Comparison of ENCODE assay signal across 14 cellular contexts in the genomic region with DNA sequence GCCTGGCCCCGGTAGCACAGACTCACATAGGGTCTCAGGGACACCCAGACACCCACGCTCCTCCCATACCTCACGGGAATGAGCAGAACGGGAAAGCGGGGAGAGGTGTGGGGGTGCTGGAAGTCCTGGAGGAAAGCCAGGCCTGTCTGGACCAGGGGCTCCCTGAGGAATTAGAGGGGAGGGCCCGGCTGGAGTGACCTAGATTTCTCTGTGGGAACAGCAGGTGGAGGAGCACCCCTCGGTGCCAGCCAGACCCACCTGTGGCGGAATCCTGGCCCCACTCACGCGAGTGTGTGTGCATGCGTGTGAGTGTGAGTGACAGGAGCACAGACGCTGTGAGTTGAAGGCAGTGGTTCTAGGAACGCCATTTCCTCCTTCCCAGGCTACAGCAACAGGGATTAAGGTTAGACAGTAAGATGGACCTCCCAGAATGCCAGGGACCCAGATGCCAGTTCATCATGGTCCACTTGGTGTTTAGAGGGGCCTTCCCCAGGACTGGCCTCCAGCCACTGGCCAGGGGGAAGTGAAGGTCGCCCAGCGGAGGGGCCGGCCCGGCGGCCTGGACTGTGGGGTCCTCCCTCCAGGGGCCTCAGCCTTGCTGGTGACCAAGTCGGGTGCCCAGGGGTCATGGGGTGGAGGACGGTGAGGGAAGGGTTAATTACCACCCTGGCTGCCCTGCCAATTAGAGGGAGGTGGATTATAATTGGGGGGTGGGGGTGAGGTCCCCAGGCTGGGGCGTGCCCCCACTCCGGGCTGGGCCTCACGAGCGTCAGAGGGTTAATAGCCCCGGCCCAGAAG. TPM values are rescaled to one million over a fixed set of nuclear protein-coding genes. Genes with fewer than 3 reads are reported as not detected.
DNase-seq lines count a peak whose midpoint lies in the region; ATAC-seq and TF ChIP-seq lines count a peak whose summit lies in the region.
"Had no signal": no experiment of that assay in that cellular context is flagged by ENCODE, and none has a peak within 500 bp of the region (broad histone marks: within the 10 kb centered on the region; RNA-seq: fewer than 3 reads in every experiment).

No MANE protein-coding gene starts in this region.

- WGBS in mammary epithelial cell (ENCODE audit: low coverage, missing lambda C conversion rate) = 31% methylated on average over 23 of the region's 25 CpGs
- 67 to 85% methylated on average over 24 to 25 of the region's 25 CpGs for WGBS in lung, 2 donors
- WGBS in thyroid gland, 2 donors = 62 to 68% methylated on average over 19 to 25 of the region's 25 CpGs

- peaks cover 4% of the 10 kb centered on the region for H4K20me1 ChIP-seq in mammary epithelial cell (ENCODE audit: insufficient read depth, low read length)

- no peaks in the 10 kb centered on the region for H3K27me3 Mint-ChIP-seq in activated naive CD8-positive, alpha-beta T cell treated with anti-CD3 and anti-CD28 coated beads, Interleukin-2, amount 50 U/mL, for 24 hours
- H3K27me3 Mint-ChIP-seq: activated naive CD8-positive, alpha-beta T cell treated with anti-CD3 and anti-CD28 coated beads for 36 hours had no signal

- intact Hi-C loops in mammary epithelial cell (cut with micrococcal nuclease) (loop anchor here (1.0 to 2.0 kb wide), 4 partner anchors 56 to 188 kb away; a partner anchor contains a TSS), thyroid gland (cut with DNase I) (no loop called here)

- peak overlapping the region; percentile 96 for H3K4me2 ChIP-seq in mammary epithelial cell (ENCODE audit: insufficient read depth, low read depth, low read length)

- H3K27ac Mint-ChIP-seq in activated naive CD8-positive, alpha-beta T cell treated with anti-CD3 and anti-CD28 coated beads, Interleukin-2, amount 50 U/mL, for 24 hours = no peak overlapping the region
- H3K27ac Mint-ChIP-seq: activated naive CD8-positive, alpha-beta T cell treated with anti-CD3 and anti-CD28 coated beads for 36 hours had no signal

- H3K27me3 ChIP-seq in HUES6 (ENCODE audit: control insufficient read depth, insufficient read depth, low read length) = no peaks in the 10 kb centered on the region
- no peaks in the 10 kb centered on the region for H3K27me3 ChIP-seq in mammary epithelial cell (ENCODE audit: insufficient read depth, low read length)
- no peaks in the 10 kb centered on the region for H3K27me3 ChIP-seq in lung (ENCODE audit: control insufficient read depth, insufficient read depth)
- H3K27me3 ChIP-seq in thyroid gland = no peaks in the 10 kb centered on the region

- no TSS peak for BruUV-seq in mammary epithelial cell (replicated peaks; lab: Mats Ljungman, UMichigan)

- H3K36me3 ChIP-seq in HUES6 (ENCODE audit: control insufficient read depth, insufficient read depth, low read length) (peaks cover 22% of the 10 kb centered on the region), mammary epithelial cell (ENCODE audit: insufficient read depth, low read length) (no peaks in the 10 kb centered on the region), lung (ENCODE audit: control insufficient read depth in 2 of 2, insufficient read depth in 2 of 2, low read length in 2 of 2) (peaks cover 0 to 10% of the 10 kb centered on the region in 2 donors), thyroid gland (no peaks in the 10 kb centered on the region)

- peak overlapping the region; percentile 72 for H3K4me3 ChIP-seq in HUES6 (ENCODE audit: low read depth, low read length)
- peak overlapping the region; percentile 51 to 75 (median 71) for H3K4me3 ChIP-seq in mammary epithelial cell (replicated peaks in 1 of 3; ENCODE audit: insufficient read depth in 1 of 3, low read depth in 2 of 3, low read length in 3 of 3)
- H3K4me3 ChIP-seq in lung = peak overlapping the region; percentile 12
- peak overlapping the region in 2 of 3 donors; percentile 14 to 52 for H3K4me3 ChIP-seq in thyroid gland (replicated peaks in 1 of 3)
- H3K4me3 ChIP-seq: GM23248 had no signal

- H3K9ac ChIP-seq in HUES6 (ENCODE audit: low read length) = peak overlapping the region; percentile 34
- H3K9ac ChIP-seq in mammary epithelial cell (ENCODE audit: insufficient read depth, low read length) = peak overlapping the region; percentile 79
- H3K9ac ChIP-seq: GM23248 had no signal

- no peaks in the 10 kb centered on the region for H3K36me3 Mint-ChIP-seq in activated naive CD8-positive, alpha-beta T cell treated with anti-CD3 and anti-CD28 coated beads, Interleukin-2, amount 50 U/mL, for 24 hours (ENCODE audit: low read depth)

- H3K27ac ChIP-seq in HUES6 (ENCODE audit: low read depth, low read length) (no peak overlapping the region), mammary epithelial cell (ENCODE audit: insufficient read depth, low read depth, low read length) (peak overlapping the region; percentile 62), lung (ENCODE audit: low read depth in 1 of 2, low read length in 1 of 2) (peak overlapping the region in 1 of 2 donors; percentile 33), thyroid gland (peak overlapping the region in 1 of 3 donors; percentile 12)
- H3K27ac ChIP-seq: GM23248 had no signal

- in situ Hi-C loops in mammary epithelial cell (cut with MboI; ENCODE audit: low sequenced_read_pairs in 2 of 2) = no loop called here

- no peaks in the 10 kb centered on the region for H3K4me1 Mint-ChIP-seq in activated naive CD8-positive, alpha-beta T cell treated with anti-CD3 and anti-CD28 coated beads, Interleukin-2, amount 50 U/mL, for 24 hours
- H3K4me1 Mint-ChIP-seq: activated naive CD8-positive, alpha-beta T cell treated with anti-CD3 and anti-CD28 coated beads for 36 hours had no signal

- CTCF ChIA-PET in mammary epithelial cell (lab: Charles Lee; ENCODE audit: low non-redundant PET) = no interaction called here

- no peak overlapping the region for H3K4me3 Mint-ChIP-seq in activated naive CD8-positive, alpha-beta T cell treated with anti-CD3 and anti-CD28 coated beads, Interleukin-2, amount 50 U/mL, for 24 hours
- H3K4me3 Mint-ChIP-seq: activated naive CD8-positive, alpha-beta T cell treated with anti-CD3 and anti-CD28 coated beads for 36 hours had no signal

- no peak for ATAC-seq in lung (ENCODE audit: insufficient read depth, low FRiP score)
- ATAC-seq in activated naive CD8-positive, alpha-beta T cell treated with anti-CD3 and anti-CD28 coated beads, Interleukin-2, amount 50 U/mL, for 24 hours = no peak
- ATAC-seq in HG02981 (IDR thresholded peaks at IDR 0.05; ENCODE audit: unreplicated experiment) = no peak

- no peak for TF ChIP-seq POLR2A in thyroid gland (IDR thresholded peaks at IDR 0.05)

- TF ChIP-seq CTCF in mammary epithelial cell (conservative IDR thresholded peaks at IDR 0.05 in 1 of 2, IDR thresholded peaks at IDR 0.05 in 1 of 2; ENCODE audit: extremely low read depth in 1 of 2, insufficient read depth in 1 of 2, low read depth in 1 of 2, low read length in 2 of 2) (no peak), lung (IDR thresholded peaks at IDR 0.05; ENCODE audit: control extremely low read depth, extremely low read depth) (no peak), thyroid gland (IDR thresholded peaks at IDR 0.05) (no peak)

- no peak for DNase-seq in mammary epithelial cell
- no peak for DNase-seq in lung (ENCODE audit: low spot score)
- no peak for DNase-seq in thyroid gland
- DNase-seq in HuH-7.5 (ENCODE audit: low spot score) = no peak
- DNase-seq in activated naive CD8-positive, alpha-beta T cell treated with anti-CD3 and anti-CD28 coated beads, Interleukin-2, amount 50 U/mL, for 24 hours = no peak
- DNase-seq: activated naive CD8-positive, alpha-beta T cell treated with anti-CD3 and anti-CD28 coated beads for 36 hours; COR-L47; left cardiac atrium; NCI-H1092; SHP77 had no signal

- no peaks in the 10 kb centered on the region for H3K9me3 Mint-ChIP-seq in activated naive CD8-positive, alpha-beta T cell treated with anti-CD3 and anti-CD28 coated beads, Interleukin-2, amount 50 U/mL, for 24 hours
- H3K9me3 Mint-ChIP-seq: activated naive CD8-positive, alpha-beta T cell treated with anti-CD3 and anti-CD28 coated beads for 36 hours had no signal

- dilution Hi-C loops in mammary epithelial cell (cut with HindIII; ENCODE audit: low sequenced_read_pairs) = no loop called here

- H3K9me3 ChIP-seq in HUES6 (ENCODE audit: control insufficient read depth, insufficient read depth, low read depth, low read length) (no peaks in the 10 kb centered on the region), mammary epithelial cell (replicated peaks; ENCODE audit: insufficient read depth, low read length) (no peaks in the 10 kb centered on the region), lung (ENCODE audit: control insufficient read depth in 2 of 2, insufficient read depth in 1 of 2, low read length in 1 of 2) (no peaks in the 10 kb centered on the region), thyroid gland (no peaks in the 10 kb centered on the region)

- H2AFZ ChIP-seq in mammary epithelial cell (ENCODE audit: low read depth, low read length) = no peak overlapping the region
- H2AFZ ChIP-seq: GM23248 had no signal

- H3K79me2 ChIP-seq in mammary epithelial cell (ENCODE audit: insufficient read depth, low read length) = peaks cover 84% of the 10 kb centered on the region

- peaks cover 22% of the 10 kb centered on the region for H3K4me1 ChIP-seq in HUES6 (ENCODE audit: control insufficient read depth, insufficient read depth, low read length)
- H3K4me1 ChIP-seq in mammary epithelial cell (ENCODE audit: insufficient read depth, low read length) = peaks cover 36% of the 10 kb centered on the region
- H3K4me1 ChIP-seq in lung (ENCODE audit: control insufficient read depth in 2 of 2, insufficient read depth in 2 of 2, low read length in 2 of 2) = peaks cover 0 to 11% of the 10 kb centered on the region in 2 donors
- H3K4me1 ChIP-seq in thyroid gland = peaks cover 26 to 29% of the 10 kb centered on the region in 2 donors

RNA-seq across cellular contexts. Expression of a gene that starts 1.0 kb away (rescaled TPM):
- total RNA-seq in mammary epithelial cell (100 to 1,000 TPM; 248 to 274 TPM), lung (10 to 100 TPM; 15.7 to 63.1 TPM), thyroid gland (10 to 100 TPM; 30.4 to 58.4 (median 46.9) TPM)
- polyA plus RNA-seq in mammary epithelial cell (149 TPM), lung (10 to 100 TPM; 33.8 to 46.8 TPM)
- 62.8 TPM for polyA minus RNA-seq in mammary epithelial cell
- total RNA-seq: activated naive CD8-positive, alpha-beta T cell treated with anti-CD3 and anti-CD28 coated beads for 36 hours; frontal cortex had no signal

RNA-seq across cellular contexts. Expression of a gene that starts 19.7 kb away (rescaled TPM):
- total RNA-seq in mammary epithelial cell (1 to 10 TPM; 1.8 to 5.4 TPM), lung (10 to 100 TPM; 25.7 to 87.3 TPM), thyroid gland (10 to 100 TPM; 46.0 to 69.6 (median 47.8) TPM)
- polyA plus RNA-seq in mammary epithelial cell (1.6 TPM), lung (100 to 1,000 TPM in 1 of 2 donors, 10 to 100 TPM in 1; 43.4 to 112 TPM)
- not detected for polyA minus RNA-seq in mammary epithelial cell

RNA-seq across cellular contexts. Expression of a gene that starts 25.8 kb away (rescaled TPM):
- 10 to 100 TPM in 1 of 2 donors, 1 to 10 TPM in 1; 1.5 to 16.2 TPM for total RNA-seq in mammary epithelial cell
- polyA plus RNA-seq in mammary epithelial cell = 7.6 TPM
- polyA minus RNA-seq in mammary epithelial cell = 5.0 TPM
- 1 to 10 TPM; 1.4 to 6.8 TPM for total RNA-seq in lung
- polyA plus RNA-seq in lung = 1 to 10 TPM; 2.1 to 4.6 TPM
- total RNA-seq in thyroid gland = 1 to 10 TPM in 1 of 4 donors, under 1 TPM in 1, not detected in 2; 0.98 to 1.2 TPM

RNA-seq across cellular contexts. Expression of a gene that starts 46.8 kb away (rescaled TPM):
- total RNA-seq in mammary epithelial cell (10 to 100 TPM; 11.3 to 31.2 TPM), lung (10 to 100 TPM in 1 of 2 donors, 1 to 10 TPM in 1; 5.8 to 17.6 TPM), thyroid gland (1 to 10 TPM; 3.7 to 6.4 (median 4.7) TPM)
- polyA plus RNA-seq in mammary epithelial cell (16.6 TPM), lung (10 to 100 TPM in 1 of 2 donors, 1 to 10 TPM in 1; 8.7 to 18.6 TPM)
- 12.6 TPM for polyA minus RNA-seq in mammary epithelial cell
- total RNA-seq: frontal cortex, GM23248 had no signal
- polyA plus RNA-seq: GM23248 had no signal

RNA-seq across cellular contexts. Expression of a gene that starts 55.0 kb away (rescaled TPM):
- total RNA-seq in mammary epithelial cell (10 to 100 TPM; 30.8 to 34.5 TPM), lung (10 to 100 TPM; 26.8 to 29.4 TPM), thyroid gland (10 to 100 TPM; 40.8 to 69.9 (median 41.7) TPM)
- polyA plus RNA-seq in mammary epithelial cell (32.6 TPM), lung (10 to 100 TPM; 20.4 to 36.5 TPM)
- polyA minus RNA-seq in mammary epithelial cell = 41.4 TPM

Comparison
In these comparisons a context has a peak if more than half of its experiments do, and no peak if none do; other contexts are left out.
1. H3K4me3 ChIP-seq: peak in every context shown above with its lines; median percentile 72 in HUES6; 71 in mammary epithelial cell; 33 in thyroid gland; 12 in lung.
2. RNA of a gene that starts 19.7 kb away (total RNA-seq): 25.7 to 87.3 TPM in lung and 46.0 to 69.6 TPM in thyroid gland; 1.8 to 5.4 TPM in mammary epithelial cell; every median in the first group is over 4 times any median in the second.